3 cellular contexts compared by ENCODE assay signal in the genomic region with DNA sequence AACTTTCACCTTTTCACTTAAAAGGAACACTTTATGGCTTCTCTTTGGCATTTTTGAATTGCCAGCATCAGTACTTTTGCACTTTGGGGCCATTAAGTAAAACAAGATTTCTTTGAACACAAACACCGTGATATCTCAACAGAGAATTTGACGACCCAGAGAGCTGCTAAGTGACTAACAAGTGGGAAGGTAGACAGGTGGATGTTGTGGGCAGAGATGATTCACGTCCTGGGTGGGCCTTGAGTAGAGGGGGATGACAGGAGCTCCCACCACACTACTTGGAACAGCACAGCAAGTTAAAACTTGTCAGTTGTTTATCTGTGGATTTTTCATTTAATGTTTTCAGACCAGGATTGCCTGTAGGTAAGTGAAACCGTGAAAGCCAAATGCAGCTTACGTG. TPM values are rescaled to one million over a fixed set of nuclear protein-coding genes. Genes with fewer than 3 reads are reported as not detected.
"Had no signal": no experiment of that assay in that cellular context is flagged by ENCODE, and none has a peak within 500 bp of the region (broad histone marks: within the 10 kb centered on the region; RNA-seq: fewer than 3 reads in every experiment).

No MANE protein-coding gene starts in this region.

RNA-seq across cellular contexts. Expression of a gene that starts 18.7 kb away (rescaled TPM):
- total RNA-seq: ascending aorta, neural crest cell, SK-MEL-5 had no signal
